Comparison of ENCODE assay signal across 1 cellular context in genomic region chr19:46776927-46777911, GRCh38.
A peak's percentile ranks its signal among the peaks of the same experiment; 100 is the strongest.
TF ChIP-seq lines count a peak whose summit lies in the region.

No MANE protein-coding gene starts in this region.

TF ChIP-seq in HEK293, 187 proteins besides CTCF, POLR2A, EP300 and RAD21 (continued from another document):
- peak; percentile 18; the same call in 1 of the 2 replicates for TF ChIP-seq PATZ1 (tag by site-specific recombination; IDR thresholded peaks at IDR 0.05)
- TF ChIP-seq EGR2 (tag by site-specific recombination; IDR thresholded peaks at IDR 0.05; ENCODE audit: low read depth), result peak; percentile 83
- 0 out of 2 replicates have a peak, but pooled peaks have one; percentile 26 for TF ChIP-seq SP2 (tag by site-specific recombination; IDR thresholded peaks at IDR 0.05)
- TF ChIP-seq ZSCAN5A (tag by site-specific recombination; IDR thresholded peaks at IDR 0.05), result no peak
- peak; percentile 81 for TF ChIP-seq KLF1 (tag by site-specific recombination; IDR thresholded peaks at IDR 0.05)
- no peak for TF ChIP-seq ZSCAN30 (tag by site-specific recombination; IDR thresholded peaks at IDR 0.05)
- TF ChIP-seq ZFP41 (tag by site-specific recombination; IDR thresholded peaks at IDR 0.05; ENCODE audit: borderline replicate concordance), result no peak
- no peak for TF ChIP-seq ZNF707 (tag by site-specific recombination; IDR thresholded peaks at IDR 0.05)
- TF ChIP-seq ZNF37A (tag by site-specific recombination; IDR thresholded peaks at IDR 0.05), result no peak
- no peak for TF ChIP-seq ZNF366 (tag by site-specific recombination; conservative IDR thresholded peaks at IDR 0.05)
- TF ChIP-seq KLF8 (tag by site-specific recombination; IDR thresholded peaks at IDR 0.05), result peak; percentile 72
- no peak for TF ChIP-seq ZBTB8A (tag by site-specific recombination; IDR thresholded peaks at IDR 0.05)
- TF ChIP-seq ZNF548 (tag by site-specific recombination; IDR thresholded peaks at IDR 0.05), result no peak
- TF ChIP-seq KLF9 (tag by site-specific recombination; IDR thresholded peaks at IDR 0.05; ENCODE audit: low read depth), result 0 out of 2 replicates have a peak, but pooled peaks have one; percentile 17
- TF ChIP-seq ZNF777 (tag by site-specific recombination; IDR thresholded peaks at IDR 0.05; ENCODE audit: borderline replicate concordance), result no peak
- peak; percentile 77 for TF ChIP-seq ZFHX2 (tag by site-specific recombination; conservative IDR thresholded peaks at IDR 0.05)
TF ChIP-seq in HEK293: peak in this region for 8.
